ENCODE assay signal across 8 cellular contexts in genomic region chr1:112715264-112716053, GRCh38. TPM values are rescaled to one million over a fixed set of nuclear protein-coding genes. Genes with fewer than 3 reads are reported as not detected.
DNase-seq lines count a peak whose midpoint lies in the region; ATAC-seq and TF ChIP-seq lines count a peak whose summit lies in the region.

TSS of gene PPM1J (minus strand) at chr1:112715332. CDS start at chr1:112715301, 31 bp downstream.

- no peak for TF ChIP-seq CTCF in CD8-positive, alpha-beta T cell (IDR thresholded peaks at IDR 0.05)

- no peaks in the 10 kb centered on the region for H3K27me3 ChIP-seq in CD8-positive, alpha-beta T cell (ENCODE audit: insufficient read depth, low read length)
- H3K27me3 ChIP-seq in endocrine pancreas (ENCODE audit: control insufficient read depth, insufficient read depth, low read length) (peaks cover 3% of the 10 kb centered on the region), mesendoderm (ENCODE audit: insufficient read depth, low read length, poor library complexity) (no peaks in the 10 kb centered on the region)

- H3K9ac ChIP-seq in endocrine pancreas (ENCODE audit: control insufficient read depth, insufficient read depth, low read length) (peak within 1 kb of the TSS; percentile 84), mesendoderm (ENCODE audit: low read length) (peak within 1 kb of the TSS; percentile 67)

- DNase-seq in CD8-positive, alpha-beta T cell, result peak; percentile 90 to 97 (median 94)
- peak; percentile 85 to 97 for DNase-seq in NOMO-1 (lab: John Stamatoyannopoulos, UW; ENCODE audit: unreplicated experiment in 2 of 2)
- DNase-seq in activated CD8-positive, alpha-beta memory T cell treated with anti-CD3 and anti-CD28 coated beads for 4 hours (ENCODE audit: low read depth in 2 of 2), result peak; percentile 93 to 95
- DNase-seq in mesendoderm, result peak; percentile 98
- DNase-seq in stimulated activated CD8-positive, alpha-beta memory T cell treated with anti-CD3 and anti-CD28 coated beads, Interleukin-12 subunit alpha, Interleukin-12 subunit beta, amount 100 ng/mL, for 1 hour (ENCODE audit: low read depth), result peak; percentile 90

- peak within 1 kb of the TSS; percentile 52 for H3K4me3 ChIP-seq in CD8-positive, alpha-beta T cell (ENCODE audit: low read depth, low read length)
- H3K4me3 ChIP-seq in endocrine pancreas (ENCODE audit: control insufficient read depth, insufficient read depth, low read length), result peak within 1 kb of the TSS; percentile 85
- H3K4me3 ChIP-seq in mesendoderm (ENCODE audit: low read length), result peak within 1 kb of the TSS; percentile 57

- no peak within 1 kb of the TSS for H2AK5ac ChIP-seq in mesendoderm (ENCODE audit: low read length)

- peak within 1 kb of the TSS; percentile 75 for H3K56ac ChIP-seq in mesendoderm (ENCODE audit: low read length)

- no peaks in the 10 kb centered on the region for H3K9me3 ChIP-seq in CD8-positive, alpha-beta T cell (ENCODE audit: low read length)
- H3K9me3 ChIP-seq in endocrine pancreas (ENCODE audit: control insufficient read depth, low read length), result no peaks in the 10 kb centered on the region

- H3K27ac ChIP-seq in CD8-positive, alpha-beta T cell (ENCODE audit: low read depth, low read length), result peak within 1 kb of the TSS; percentile 10
- no peak within 1 kb of the TSS for H3K27ac ChIP-seq in mesendoderm (ENCODE audit: low read depth, low read length)

- CTCF ChIA-PET in CD8-positive, alpha-beta T cell (lab: Charles Lee), result interaction anchor here (0.6 to 4.6 kb wide), 33 partner anchors 11 to 1626 kb away, joined by 3 to 61 read pairs (median 4); partner anchors contain the start of genes CAPZA1, LRIG2, MOV10 and ST7L

- peak; percentile 82 for ATAC-seq in CD8-positive, alpha-beta T cell
- ATAC-seq in GM19452 (IDR thresholded peaks at IDR 0.05; ENCODE audit: unreplicated experiment) (peak; percentile 79), HG03558 (IDR thresholded peaks at IDR 0.05; ENCODE audit: extremely low read depth, unreplicated experiment) (peak; percentile 64)

- POLR2A ChIA-PET in CD8-positive, alpha-beta T cell (lab: Charles Lee), result interaction anchor here (0.8 to 2.5 kb wide), 8 partner anchors 11 to 357 kb away, joined by 3 to 19 read pairs (median 6); partner anchors contain the start of genes CAPZA1, CTTNBP2NL, LRIG2 and MOV10

- WGBS in mesendoderm (ENCODE audit: extremely low coverage, insufficient coverage, low lambda C conversion rate), result no CpG with 5 or more reads among the region's 51 CpGs

- no peak within 1 kb of the TSS for H4K5ac ChIP-seq in mesendoderm (ENCODE audit: low read length)

- peak within 1 kb of the TSS; percentile 90 for H3K4me3 Mint-ChIP-seq in CD8-positive, alpha-beta T cell

- H3K18ac ChIP-seq in mesendoderm (ENCODE audit: low read length), result peak within 1 kb of the TSS; percentile 12

- peaks cover 21% of the 10 kb centered on the region for H3K4me1 Mint-ChIP-seq in CD8-positive, alpha-beta T cell (ENCODE audit: low read depth)

- H3K79me2 ChIP-seq in mesendoderm (ENCODE audit: control insufficient read depth, insufficient read depth, low read length), result no peaks in the 10 kb centered on the region

- H3K23ac ChIP-seq in mesendoderm (ENCODE audit: low read length), result peak within 1 kb of the TSS; percentile 96

- H3K4me2 ChIP-seq in mesendoderm (ENCODE audit: low read length), result peak within 1 kb of the TSS; percentile 99

- H3K9me3 Mint-ChIP-seq in CD8-positive, alpha-beta T cell, result no peaks in the 10 kb centered on the region

- peaks cover 12% of the 10 kb centered on the region for H3K27me3 Mint-ChIP-seq in CD8-positive, alpha-beta T cell (ENCODE audit: low read depth)

- no peaks in the 10 kb centered on the region for H3K36me3 ChIP-seq in CD8-positive, alpha-beta T cell (ENCODE audit: insufficient read depth, low read length)
- H3K36me3 ChIP-seq in endocrine pancreas (ENCODE audit: control insufficient read depth, insufficient read depth, low read length) (no peaks in the 10 kb centered on the region), mesendoderm (ENCODE audit: control insufficient read depth, insufficient read depth, low read length) (no peaks in the 10 kb centered on the region)

- intact Hi-C loops in CD8-positive, alpha-beta T cell (cut with DNase I, micrococcal nuclease), result loop anchor here (1.0 to 5.0 kb wide), 15 partner anchors 89 to 1097 kb away; partner anchors contain the start of genes LRIG2 (in 2 of the 2), MAGI3 (in 2 of the 2), SLC16A1 (in 2 of the 2) and CAPZA1 (in 1 of the 2)

- H4K8ac ChIP-seq in mesendoderm (ENCODE audit: low read depth, low read length), result no peak within 1 kb of the TSS

- no peak within 1 kb of the TSS for H3K4ac ChIP-seq in mesendoderm (ENCODE audit: low read depth, low read length)

- H3K36me3 Mint-ChIP-seq in CD8-positive, alpha-beta T cell, result no peaks in the 10 kb centered on the region

- H3K27ac Mint-ChIP-seq in CD8-positive, alpha-beta T cell, result peak within 1 kb of the TSS; percentile 88

- H2BK15ac ChIP-seq in mesendoderm (replicated peaks; ENCODE audit: low read depth), result no peak within 1 kb of the TSS

- H2BK120ac ChIP-seq in mesendoderm (ENCODE audit: low read depth, low read length), result no peak within 1 kb of the TSS

- H2BK5ac ChIP-seq in mesendoderm (ENCODE audit: low read length), result no peak within 1 kb of the TSS

- no peaks in the 10 kb centered on the region for H3K79me1 ChIP-seq in mesendoderm (ENCODE audit: low read length)

- peaks cover 25% of the 10 kb centered on the region for H3K4me1 ChIP-seq in CD8-positive, alpha-beta T cell (ENCODE audit: insufficient read depth, low read length)
- H3K4me1 ChIP-seq in endocrine pancreas (ENCODE audit: control insufficient read depth, insufficient read depth, low read length), result peaks cover 4% of the 10 kb centered on the region
- H3K4me1 ChIP-seq in mesendoderm (ENCODE audit: control insufficient read depth, low read depth, low read length), result peaks cover 13% of the 10 kb centered on the region

RNA-seq across cellular contexts. Expression of gene PPM1J, which starts in this region (rescaled TPM):
- total RNA-seq in CD8-positive, alpha-beta T cell, result under 1 TPM; 0.57 to 0.69 TPM
- 9.5 TPM for polyA plus RNA-seq in mesendoderm (2013, experiment 1 of 2)
- polyA plus RNA-seq in mesendoderm (2013, experiment 2 of 2), result 8.6 TPM

Comparison
In these comparisons a context has a peak if more than half of its experiments do, and no peak if none do; other contexts are left out.
1. Peak in DNase-seq, ATAC-seq, H3K4me3 ChIP-seq and H3K27ac ChIP-seq in CD8-positive, alpha-beta T cell; RNA of the gene not detected or under 1 TPM.